ENCODE assay signal across 35 cellular contexts in genomic region chr4:71501992-71502391, GRCh38.
"Had no signal": no experiment of that assay in that cellular context is flagged by ENCODE, and none has a peak within 500 bp of the region (broad histone marks: within the 10 kb centered on the region; RNA-seq: fewer than 3 reads in every experiment).

No MANE protein-coding gene starts in this region.

- H3K9me3 ChIP-seq: adrenal gland, ascending aorta, body of pancreas, breast epithelium had no signal

- H3K27me3 ChIP-seq: adrenal gland, ascending aorta, body of pancreas, brain microvascular endothelial cell, breast epithelium, cardiac muscle cell had no signal

- H3K27ac ChIP-seq: adrenal gland, ascending aorta, body of pancreas, brain microvascular endothelial cell, breast epithelium, cardiac muscle cell had no signal

- H3K36me3 ChIP-seq: adrenal gland, ascending aorta, brain microvascular endothelial cell, breast epithelium had no signal

- H3K4me3 ChIP-seq: adrenal gland, ascending aorta, body of pancreas, breast epithelium, cardiac muscle cell had no signal

- H3K4me1 ChIP-seq: adrenal gland, ascending aorta, body of pancreas, breast epithelium had no signal

- DNase-seq: activated effector memory CD4-positive, alpha-beta T cell treated with anti-CD3 and anti-CD28 coated beads, Interleukin-2, amount 50 U/mL, for 16 hours; activated effector memory CD4-positive, alpha-beta T cell treated with Interleukin-2 at 50 U/mL for 16 hours; activated gamma-delta T cell; activated gamma-delta T cell treated with Interleukin-2 at 50 U/mL for 16 hours; activated naive CD4-positive, alpha-beta T cell; activated naive CD4-positive, alpha-beta T cell treated with anti-CD3 and anti-CD28 coated beads for 36 hours; activated naive CD4-positive, alpha-beta T cell treated with anti-CD3 and anti-CD28 coated beads, Interleukin-2, amount 10 ng/mL, durations not matched to agents 7 days and 5 days; activated naive CD4-positive, alpha-beta T cell treated with anti-CD3 and anti-CD28 coated beads, Interleukin-2, amount 50 U/mL, for 16 hours; activated naive CD4-positive, alpha-beta T cell treated with Interleukin-2 at 50 U/mL for 16 hours; activated naive CD8-positive, alpha-beta T cell treated with anti-CD3 and anti-CD28 coated beads for 36 hours; activated naive CD8-positive, alpha-beta T cell treated with anti-CD3 and anti-CD28 coated beads, Interleukin-2, amount 10 ng/mL, durations not matched to agents 7 days and 5 days; activated naive CD8-positive, alpha-beta T cell treated with anti-CD3 and anti-CD28 coated beads, Interleukin-2, amount 50 U/mL, for 24 hours; activated T-cell treated with anti-CD3 and anti-CD28 coated beads for 4 hours; activated T-cell treated with anti-CD3 and anti-CD28 coated beads, Interleukin-2, amount 50 U/mL, for 1 hour; activated T-cell treated with anti-CD3 and anti-CD28 coated beads, Interleukin-2, amount 50 U/mL, for 24 hours; activated T-cell treated with anti-CD3 and anti-CD28 coated beads, Interleukin-2, amount 50 U/mL, for 4 hours; activated T-cell treated with anti-CD3 and anti-CD28 coated beads, Interleukin-2, amount 50 U/mL, for 48 hours; activated T-cell treated with anti-CD3 and anti-CD28 coated beads, Interleukin-2, amount 50 U/mL, for 72 hours; adrenal gland; amniotic stem cell; amygdala; anterior cingulate cortex; aorta; body of pancreas; brain microvascular endothelial cell; caudate nucleus; central memory CD4-positive, alpha-beta T cell; cerebellar nuclear complex had no signal

- FAIRE-seq: astrocyte, bronchial epithelial cell had no signal

- ATAC-seq: activated naive CD4-positive, alpha-beta T cell treated with anti-CD3 and anti-CD28 coated beads, Interleukin-2, amount 50 U/mL, for 72 hours; activated naive CD8-positive, alpha-beta T cell treated with anti-CD3 and anti-CD28 coated beads, Interleukin-2, amount 50 U/mL, for 24 hours; activated T-cell treated with anti-CD3 and anti-CD28 coated beads, Interleukin-2, amount 50 U/mL, for 4 hours; activated T-cell treated with anti-CD3 and anti-CD28 coated beads, Interleukin-2, amount 50 U/mL, for 72 hours; activated T-helper 17 cell treated with anti-CD3 and anti-CD28 coated beads, Interleukin-2, amount 50 U/mL, for 72 hours; body of pancreas had no signal
